9 cellular contexts compared by ENCODE assay signal in genomic region chr2:26605195-26605968, GRCh38. TPM values are rescaled to one million over a fixed set of nuclear protein-coding genes. Genes with fewer than 3 reads are reported as not detected.
A peak's percentile ranks its signal among the peaks of the same experiment; 100 is the strongest.
DNase-seq lines count a peak whose midpoint lies in the region; ATAC-seq and TF ChIP-seq lines count a peak whose summit lies in the region.
"Had no signal": no experiment of that assay in that cellular context is flagged by ENCODE, and none has a peak within 500 bp of the region (broad histone marks: within the 10 kb centered on the region; RNA-seq: fewer than 3 reads in every experiment).

No MANE protein-coding gene starts in this region.

- intact Hi-C loops in right lobe of liver (cut with DNase I) = loop anchor here in 1 of 2 donors (5.0 kb wide), 1 partner anchor 142 kb away; no protein-coding TSS in a partner anchor
- intact Hi-C loops in thyroid gland (cut with DNase I) = loop anchor here (2.0 kb wide), 1 partner anchor 141 kb away; no protein-coding TSS in a partner anchor

- H3K4me1 ChIP-seq in right lobe of liver (no peaks in the 10 kb centered on the region), thyroid gland (peaks cover 15 to 33% of the 10 kb centered on the region in 2 donors)

- peak; percentile 74 for TF ChIP-seq CTCF in LNCAP (IDR thresholded peaks at IDR 0.05)
- peak; percentile 83 to 89 (median 84) for TF ChIP-seq CTCF in right lobe of liver (IDR thresholded peaks at IDR 0.05)
- TF ChIP-seq CTCF in thyroid gland (IDR thresholded peaks at IDR 0.05) = peak; percentile 67 to 98 (median 88)

- H3K36me3 ChIP-seq in right lobe of liver (no peaks in the 10 kb centered on the region), thyroid gland (no peaks in the 10 kb centered on the region)

- DNase-seq in NCI-H2171 treated with DMSO at 0.1 percent for 48 hours (lab: John Stamatoyannopoulos, UW) (peak; percentile 67), NCI-H2171 (lab: John Stamatoyannopoulos, UW) (no peak), dermis blood vessel endothelial cell (peak; percentile 73), right lobe of liver (peak in 1 of 3 donors; percentile 24), thyroid gland (peak; percentile 45 to 51)

- TF ChIP-seq POLR2A in right lobe of liver (IDR thresholded peaks at IDR 0.05) (no peak), thyroid gland (IDR thresholded peaks at IDR 0.05) (no peak)

- H3K9me3 ChIP-seq in right lobe of liver (no peaks in the 10 kb centered on the region), thyroid gland (no peaks in the 10 kb centered on the region)

- H3K27me3 ChIP-seq in right lobe of liver (no peaks in the 10 kb centered on the region), thyroid gland (no peaks in the 10 kb centered on the region)

- H3K27ac ChIP-seq in right lobe of liver (no peak overlapping the region), thyroid gland (no peak overlapping the region)

- H3K4me3 ChIP-seq in right lobe of liver (no peak overlapping the region), thyroid gland (replicated peaks in 1 of 3) (no peak overlapping the region)

- peak; percentile 86 for ATAC-seq in SK-N-SH treated with all-trans-retinoic acid at 6 μM for 48 hours
- peak; percentile 73 to 84 (median 80) for ATAC-seq in right lobe of liver
- ATAC-seq in GM18907 (IDR thresholded peaks at IDR 0.05; ENCODE audit: unreplicated experiment) = no peak

- 11% methylated on average over 11 of the region's 12 CpGs for WGBS in right lobe of liver (ENCODE audit: insufficient coverage, low coverage, low lambda C conversion rate, missing lambda C conversion rate)
- 30 to 35% methylated on average over 11 to 12 of the region's 12 CpGs for WGBS in thyroid gland, 2 donors

TF ChIP-seq in SK-N-SH treated with all-trans-retinoic acid at 6 μM for 48 hours, 23 proteins besides CTCF, POLR2A, EP300 and RAD21:
- no peak for TF ChIP-seq CSDC2 (CRISPR knock-in tag; IDR thresholded peaks at IDR 0.05)
- TF ChIP-seq ZFP3 (CRISPR knock-in tag; IDR thresholded peaks at IDR 0.05) = no peak
- no peak for TF ChIP-seq ESRRG (CRISPR knock-in tag; IDR thresholded peaks at IDR 0.05)
- no peak for TF ChIP-seq GLIS3 (CRISPR knock-in tag; IDR thresholded peaks at IDR 0.05)
- no peak for TF ChIP-seq OSR1 (CRISPR knock-in tag; IDR thresholded peaks at IDR 0.05)
- TF ChIP-seq BACH2 (CRISPR knock-in tag; IDR thresholded peaks at IDR 0.05; ENCODE audit: borderline replicate concordance) = no peak
- TF ChIP-seq TOX (CRISPR knock-in tag; IDR thresholded peaks at IDR 0.05; ENCODE audit: borderline replicate concordance) = no peak
- TF ChIP-seq CREB5 (CRISPR knock-in tag; IDR thresholded peaks at IDR 0.05; ENCODE audit: low read depth) = no peak
- TF ChIP-seq SNAI2 (CRISPR knock-in tag; IDR thresholded peaks at IDR 0.05) = no peak
- no peak for TF ChIP-seq ZNF8 (CRISPR knock-in tag; IDR thresholded peaks at IDR 0.05)
- TF ChIP-seq ZNF70 (CRISPR knock-in tag; IDR thresholded peaks at IDR 0.05) = no peak
- no peak for TF ChIP-seq ZFP30 (CRISPR knock-in tag; IDR thresholded peaks at IDR 0.05)
- TF ChIP-seq, protein P1, sequence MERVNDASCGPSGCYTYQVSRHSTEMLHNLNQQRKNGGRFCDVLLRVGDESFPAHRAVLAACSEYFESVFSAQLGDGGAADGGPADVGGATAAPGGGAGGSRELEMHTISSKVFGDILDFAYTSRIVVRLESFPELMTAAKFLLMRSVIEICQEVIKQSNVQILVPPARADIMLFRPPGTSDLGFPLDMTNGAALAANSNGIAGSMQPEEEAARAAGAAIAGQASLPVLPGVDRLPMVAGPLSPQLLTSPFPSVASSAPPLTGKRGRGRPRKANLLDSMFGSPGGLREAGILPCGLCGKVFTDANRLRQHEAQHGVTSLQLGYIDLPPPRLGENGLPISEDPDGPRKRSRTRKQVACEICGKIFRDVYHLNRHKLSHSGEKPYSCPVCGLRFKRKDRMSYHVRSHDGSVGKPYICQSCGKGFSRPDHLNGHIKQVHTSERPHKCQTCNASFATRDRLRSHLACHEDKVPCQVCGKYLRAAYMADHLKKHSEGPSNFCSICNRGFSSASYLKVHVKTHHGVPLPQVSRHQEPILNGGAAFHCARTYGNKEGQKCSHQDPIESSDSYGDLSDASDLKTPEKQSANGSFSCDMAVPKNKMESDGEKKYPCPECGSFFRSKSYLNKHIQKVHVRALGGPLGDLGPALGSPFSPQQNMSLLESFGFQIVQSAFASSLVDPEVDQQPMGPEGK (CRISPR knock-in tag; IDR thresholded peaks at IDR 0.05; ENCODE audit: borderline replicate concordance) = no peak
- no peak for TF ChIP-seq CSRNP3 (CRISPR knock-in tag; IDR thresholded peaks at IDR 0.05)
- no peak for TF ChIP-seq ISL1 (CRISPR knock-in tag; IDR thresholded peaks at IDR 0.05)
- TF ChIP-seq ARNTL (CRISPR knock-in tag; IDR thresholded peaks at IDR 0.05; ENCODE audit: borderline replicate concordance, low read depth) = no peak
- no peak for TF ChIP-seq ZNF565 (CRISPR knock-in tag; conservative IDR thresholded peaks at IDR 0.05; ENCODE audit: low read depth)
- TF ChIP-seq TCF4 (CRISPR knock-in tag; IDR thresholded peaks at IDR 0.05; ENCODE audit: borderline replicate concordance) = no peak
- TF ChIP-seq, protein P2, sequence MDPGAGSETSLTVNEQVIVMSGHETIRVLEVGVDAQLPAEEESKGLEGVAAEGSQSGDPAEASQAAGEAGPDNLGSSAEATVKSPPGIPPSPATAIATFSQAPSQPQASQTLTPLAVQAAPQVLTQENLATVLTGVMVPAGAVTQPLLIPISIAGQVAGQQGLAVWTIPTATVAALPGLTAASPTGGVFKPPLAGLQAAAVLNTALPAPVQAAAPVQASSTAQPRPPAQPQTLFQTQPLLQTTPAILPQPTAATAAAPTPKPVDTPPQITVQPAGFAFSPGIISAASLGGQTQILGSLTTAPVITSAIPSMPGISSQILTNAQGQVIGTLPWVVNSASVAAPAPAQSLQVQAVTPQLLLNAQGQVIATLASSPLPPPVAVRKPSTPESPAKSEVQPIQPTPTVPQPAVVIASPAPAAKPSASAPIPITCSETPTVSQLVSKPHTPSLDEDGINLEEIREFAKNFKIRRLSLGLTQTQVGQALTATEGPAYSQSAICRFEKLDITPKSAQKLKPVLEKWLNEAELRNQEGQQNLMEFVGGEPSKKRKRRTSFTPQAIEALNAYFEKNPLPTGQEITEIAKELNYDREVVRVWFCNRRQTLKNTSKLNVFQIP (CRISPR knock-in tag; IDR thresholded peaks at IDR 0.05; ENCODE audit: borderline replicate concordance, low read depth) = no peak
TF ChIP-seq in SK-N-SH treated with all-trans-retinoic acid at 6 μM for 48 hours: peak in this region for 0.

RNA-seq across cellular contexts. Expression of gene CIB4, which starts 35.8 kb away (rescaled TPM):
- total RNA-seq in dermis blood vessel endothelial cell (not detected in 2 replicates), right lobe of liver (not detected), thyroid gland (under 1 TPM in 2 of 4 donors, not detected in 2; 0.45 to 0.94 TPM)
- total RNA-seq: CD8-positive, alpha-beta memory T cell had no signal
